In the genomic region with DNA sequence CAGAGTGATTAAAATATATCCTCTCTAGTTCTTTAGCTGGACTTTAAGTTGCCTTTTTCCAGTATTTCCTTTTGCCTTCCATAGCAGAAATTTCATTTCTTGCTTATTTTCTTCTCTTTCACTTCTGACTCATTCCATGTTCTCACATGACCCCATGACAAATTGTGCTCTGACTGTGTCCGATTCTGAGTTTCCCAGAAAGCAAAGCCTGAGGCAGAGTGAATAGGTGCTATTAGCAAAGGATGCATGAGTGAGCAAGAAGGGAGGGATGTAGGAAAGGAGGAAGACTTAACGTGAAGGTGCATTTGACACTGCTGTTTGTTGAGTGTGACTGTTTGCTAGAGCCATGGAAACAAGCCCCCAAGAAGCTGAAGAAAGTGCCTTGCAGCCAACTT, we compare ENCODE assay signal across 10 cellular contexts.
DNase-seq lines count a peak whose midpoint lies in the region; FAIRE-seq lines count a peak whose summit lies in the region.
"Had no signal": no experiment of that assay in that cellular context is flagged by ENCODE, and none has a peak within 500 bp of the region (broad histone marks: within the 10 kb centered on the region; RNA-seq: fewer than 3 reads in every experiment).

No MANE protein-coding gene starts in this region.

- H3K36me3 ChIP-seq in mesodermal cell (ENCODE audit: control insufficient read depth, insufficient read depth, low read length) = no peaks in the 10 kb centered on the region

- no peak overlapping the region for H3K4me3 ChIP-seq in mesodermal cell (ENCODE audit: extremely low read depth, insufficient read depth, low read length, poor library complexity, severe bottlenecking)

- H3K9me3 ChIP-seq in mesodermal cell (ENCODE audit: control insufficient read depth, low read length) = no peaks in the 10 kb centered on the region

- peak; percentile 16 for DNase-seq in COLO829 (ENCODE audit: low spot score)
- peak; percentile 32 for DNase-seq in NCI-H2227 treated with DMSO at 0.1 percent for 48 hours (lab: John Stamatoyannopoulos, UW)
- peak; percentile 59 for DNase-seq in epithelial cell of prostate (ENCODE audit: low read depth, low spot score)
- DNase-seq in middle frontal gyrus (ENCODE audit: extremely low spot score, low spot score) = no peak
- no peak for DNase-seq in NCI-H524 (lab: John Stamatoyannopoulos, UW)
- DNase-seq in urothelium cell line (ENCODE audit: low spot score) = no peak
- DNase-seq in NCI-H82 treated with DMSO at 0.1 percent for 48 hours (lab: John Stamatoyannopoulos, UW; ENCODE audit: unreplicated experiment) = no peak
- DNase-seq: activated T-cell treated with anti-CD3 and anti-CD28 coated beads, Interleukin-2, amount 50 U/mL, for 72 hours; Calu3 had no signal

- 64 to 67% methylated on average over 2 of the region's 2 CpGs for WGBS in mesodermal cell (ENCODE audit: insufficient coverage in 2 of 2), 2 experiments

- FAIRE-seq in urothelium cell line (lab: Jason Lieb, UNC) = no peak

- H3K27ac ChIP-seq in epithelial cell of prostate = peak overlapping the region; percentile 86
- peak overlapping the region; percentile 78 for H3K27ac ChIP-seq in mesodermal cell (ENCODE audit: low read depth, low read length, severe bottlenecking)

- H3K4me1 ChIP-seq in mesodermal cell (ENCODE audit: control insufficient read depth, insufficient read depth, low read length, poor library complexity, severe bottlenecking) = no peaks in the 10 kb centered on the region

Comparison
In these comparisons a context has a peak if more than half of its experiments do, and no peak if none do; other contexts are left out.
1. DNase-seq: peak in COLO829 (single experiment), NCI-H2227 treated with DMSO at 0.1 percent for 48 hours (single experiment) and epithelial cell of prostate (single experiment); none in middle frontal gyrus (single experiment), NCI-H524 (0 of 2), urothelium cell line (single experiment) and NCI-H82 treated with DMSO at 0.1 percent for 48 hours (single experiment).